In genomic region chr4:9868-10545, GRCh38 we compare ENCODE assay signal across 8 cellular contexts. TPM values are rescaled to one million over a fixed set of nuclear protein-coding genes. Genes with fewer than 3 reads are reported as not detected.
A peak's percentile ranks its signal among the peaks of the same experiment; 100 is the strongest.
DNase-seq lines count a peak whose midpoint lies in the region; ATAC-seq, FAIRE-seq and TF ChIP-seq lines count a peak whose summit lies in the region.
"Not testable (repeated sequence)": the region's sequence is repeated elsewhere in the genome, so short reads cannot be mapped to it uniquely, and the experiment has no call there.

No MANE protein-coding gene starts in this region.

- not testable (repeated sequence) for H3K27ac ChIP-seq in GM23338 (ENCODE audit: low read depth); H1 (ENCODE audit: low read depth, low read length); neuronal stem cell (replicated peaks; ENCODE audit: low read length); upper lobe of right lung

- not testable (repeated sequence) for H3K56ac ChIP-seq in H1 (replicated peaks; ENCODE audit: insufficient read length, low read depth, low read length)

- not testable (repeated sequence) for H3F3A ChIP-seq in GM23338 (replicated peaks; ENCODE audit: low read depth)

- ATAC-seq in GM23338, result not testable (repeated sequence)
- ATAC-seq in left lobe of liver (peak; percentile 38), upper lobe of right lung (peak; percentile 56)

- not testable (repeated sequence) for H3K27me3 ChIP-seq in GM23338 (ENCODE audit: insufficient read depth); H1 (replicated peaks in 1 of 4; ENCODE audit: control insufficient read depth in 3 of 4, extremely low read depth in 1 of 4, insufficient read depth in 3 of 4, low read length in 3 of 4); neuronal stem cell (ENCODE audit: control insufficient read depth in 3 of 3, insufficient read depth in 3 of 3, low read depth in 1 of 3, low read length in 3 of 3); upper lobe of right lung

- WGBS in H1 (ENCODE audit: extremely low coverage in 1 of 2, insufficient coverage in 1 of 2, insufficient read length in 1 of 2, insufficient replicate concordance in 2 of 2, low coverage in 1 of 2, low lambda C conversion rate in 2 of 2, missing lambda C conversion rate in 1 of 2), 2 experiments, result 70 to 100% methylated on average over 1 to 5 of the region's 33 CpGs
- WGBS in neuronal stem cell (ENCODE audit: extremely low coverage in 2 of 2, insufficient read length in 2 of 2, insufficient replicate concordance in 1 of 2), 2 donors, result 100% methylated on average over 1 of the region's 33 CpGs; no CpG with 5 or more reads in 1 of the 2 donors

- not testable (repeated sequence) for H2BK120ac ChIP-seq in H1 (replicated peaks; ENCODE audit: low read depth, low read length); neuronal stem cell (ENCODE audit: low read depth, low read length)

- H3K27ac Mint-ChIP-seq in GM23338, result not testable (repeated sequence)

- H2AFZ ChIP-seq in GM23338; H1 (ENCODE audit: low read length); neuronal stem cell (ENCODE audit: low read length): not testable (repeated sequence)

- H3K79me1 ChIP-seq in H1 (ENCODE audit: low read depth, low read length); neuronal stem cell (ENCODE audit: low read depth, low read length): not testable (repeated sequence)

- H4K91ac ChIP-seq in H1 (replicated peaks; ENCODE audit: insufficient read length, low read length); neuronal stem cell (ENCODE audit: low read depth, low read length, poor library complexity): not testable (repeated sequence)

- H3K36me3 ChIP-seq in GM23338 (ENCODE audit: insufficient read depth); H1 (ENCODE audit: control insufficient read depth in 2 of 4, insufficient read depth in 4 of 4, low read length in 3 of 4); neuronal stem cell (replicated peaks in 1 of 2; ENCODE audit: control insufficient read depth in 2 of 2, insufficient read depth in 2 of 2, low read length in 2 of 2); upper lobe of right lung: not testable (repeated sequence)

- TF ChIP-seq RAD21 in H1 (IDR thresholded peaks at IDR 0.05 in 1 of 2, conservative IDR thresholded peaks at IDR 0.05 in 1 of 2; ENCODE audit: low read depth in 2 of 2, low read length in 2 of 2), result not testable (repeated sequence)

- not testable (repeated sequence) for H3K23ac ChIP-seq in H1 (ENCODE audit: insufficient read length); neuronal stem cell (ENCODE audit: low read depth, low read length, poor library complexity)

- peaks cover 15% of the 10 kb centered on the region; the same call in 2 of the 3 replicates for H3K9me3 Mint-ChIP-seq in GM23338

- TF ChIP-seq CTCF in GM23338 (conservative IDR thresholded peaks at IDR 0.05; ENCODE audit: low read depth in 2 of 2); H1 (IDR thresholded peaks at IDR 0.05; ENCODE audit: control extremely low read depth in 1 of 3, insufficient read depth in 1 of 3, low read depth in 1 of 3, low read length in 3 of 3); fibroblast of villous mesenchyme (IDR thresholded peaks at IDR 0.05; ENCODE audit: insufficient read depth, low read depth, low read length); upper lobe of right lung (IDR thresholded peaks at IDR 0.05): not testable (repeated sequence)

- not testable (repeated sequence) for H2BK12ac ChIP-seq in H1 (ENCODE audit: low read depth, low read length); neuronal stem cell (ENCODE audit: low read length)

- peaks cover 2 to 25% of the 10 kb centered on the region in 2 experiments; a peak in 2 of 4 replicates for H3K9me3 ChIP-seq in H1 (ENCODE audit: insufficient read depth in 2 of 2, low read depth in 1 of 2, low read length in 1 of 2)
- H3K9me3 ChIP-seq in neuronal stem cell (replicated peaks in 1 of 2; ENCODE audit: control insufficient read depth in 2 of 2, insufficient read depth in 1 of 2, low read depth in 1 of 2, low read length in 2 of 2); upper lobe of right lung: not testable (repeated sequence)

- POLR2A ChIA-PET in H1 (lab: Charles Lee; ENCODE audit: partially characterized antibody), result not testable (repeated sequence)

- not testable (repeated sequence) for H4K8ac ChIP-seq in H1 (ENCODE audit: extremely low read depth, insufficient read depth, low read length); neuronal stem cell (ENCODE audit: low read depth, low read length)

- H2BK5ac ChIP-seq in H1 (ENCODE audit: low read depth, low read length); neuronal stem cell (ENCODE audit: low read length): not testable (repeated sequence)

- not testable (repeated sequence) for H3K4me1 ChIP-seq in GM23338 (ENCODE audit: insufficient read depth); H1 (replicated peaks in 1 of 4; ENCODE audit: control insufficient read depth in 3 of 4, insufficient read depth in 4 of 4, low read length in 3 of 4); neuronal stem cell (ENCODE audit: control insufficient read depth in 2 of 2, insufficient read depth in 1 of 2, low read depth in 1 of 2, low read length in 2 of 2); upper lobe of right lung

- H3K4me2 ChIP-seq in GM23338; H1 (ENCODE audit: insufficient read depth in 1 of 2, low read depth in 2 of 2, low read length in 2 of 2): not testable (repeated sequence)
- H3K4me2 ChIP-seq in neuronal stem cell (ENCODE audit: insufficient read depth, low read length, poor library complexity, severe bottlenecking), result peak overlapping the region; percentile 23

- H2BK15ac ChIP-seq in H1 (ENCODE audit: low read length); neuronal stem cell (ENCODE audit: low read length): not testable (repeated sequence)

- not testable (repeated sequence) for H2BK20ac ChIP-seq in H1 (ENCODE audit: low read length)

- H3K79me2 ChIP-seq in GM23338 (replicated peaks; ENCODE audit: insufficient read depth); H1 (ENCODE audit: control insufficient read depth in 1 of 2, insufficient read depth in 2 of 2, low read length in 2 of 2): not testable (repeated sequence)

- not testable (repeated sequence) for H4K5ac ChIP-seq in H1 (ENCODE audit: insufficient read length, low read depth, low read length)

- not testable (repeated sequence) for H3K4me3 ChIP-seq in GM23338; H1 (ENCODE audit: extremely low read depth in 1 of 4, insufficient read depth in 2 of 4, low read depth in 3 of 4, low read length in 4 of 4); neuronal stem cell (ENCODE audit: low read length in 2 of 2); upper lobe of right lung
- H3K4me3 ChIP-seq in fibroblast of villous mesenchyme (ENCODE audit: low read depth, low read length), result peak overlapping the region; percentile 39

- not testable (repeated sequence) for H4K20me1 ChIP-seq in GM23338 (replicated peaks; ENCODE audit: insufficient read depth); H1 (replicated peaks in 1 of 2; ENCODE audit: control insufficient read depth in 1 of 2, insufficient read depth in 2 of 2, low read length in 2 of 2)

- not testable (repeated sequence) for H2AK5ac ChIP-seq in H1 (ENCODE audit: low read depth, low read length); neuronal stem cell (ENCODE audit: low read depth, low read length)

- H3K36me3 Mint-ChIP-seq in GM23338 (ENCODE audit: low read depth), result not testable (repeated sequence)

- H3K4me3 Mint-ChIP-seq in GM23338, result not testable (repeated sequence)

- CTCF ChIA-PET in H1 (lab: Charles Lee; ENCODE audit: partially characterized antibody), result not testable (repeated sequence)

- H3K23me2 ChIP-seq in H1 (ENCODE audit: low read depth, low read length), result not testable (repeated sequence)

- TF ChIP-seq POLR2A in H1 (IDR thresholded peaks at IDR 0.05; ENCODE audit: control extremely low read depth in 1 of 2, low read depth in 2 of 2, low read length in 2 of 2), result not testable (repeated sequence)

- not testable (repeated sequence) for H3K4me1 Mint-ChIP-seq in GM23338

- not testable (repeated sequence) for TF ChIP-seq EP300 in H1 (IDR thresholded peaks at IDR 0.05; ENCODE audit: borderline replicate concordance in 1 of 2, low read depth in 2 of 2, low read length in 2 of 2)

- not testable (repeated sequence) for H3K18ac ChIP-seq in H1 (ENCODE audit: extremely low read depth, low read length); neuronal stem cell (ENCODE audit: low read length)

- not testable (repeated sequence) for FAIRE-seq in H1 (lab: Jason Lieb, UNC)

- H3K9me2 ChIP-seq in GM23338 (ENCODE audit: insufficient read depth), result not testable (repeated sequence)

- intact Hi-C loops in upper lobe of right lung (cut with DNase I), result not testable (repeated sequence)

- H3K4ac ChIP-seq in H1 (replicated peaks; ENCODE audit: insufficient read length, low read depth, low read length); neuronal stem cell (ENCODE audit: low read length): not testable (repeated sequence)

- H3K9ac ChIP-seq in H1 (replicated peaks in 1 of 4; ENCODE audit: extremely low read depth in 1 of 4, low read depth in 3 of 4, low read length in 3 of 4); neuronal stem cell (ENCODE audit: low read depth, low read length, poor library complexity): not testable (repeated sequence)

- H3K14ac ChIP-seq in H1 (ENCODE audit: insufficient read length); neuronal stem cell (ENCODE audit: low read length): not testable (repeated sequence)

- DNase-seq in GM23338 (ENCODE audit: low spot score) (peak; percentile 2), RPMI8226 (peak; percentile 15), astrocyte of the hippocampus (ENCODE audit: low read depth, low spot score) (peak; percentile 12), fibroblast of villous mesenchyme (ENCODE audit: low read depth) (peak; percentile 50), neuronal stem cell (ENCODE audit: low spot score) (peak; percentile 21), upper lobe of right lung (peak; percentile 62)
- not testable (repeated sequence) for DNase-seq in H1 (ENCODE audit: low read depth in 1 of 2, low spot score in 2 of 2); left lobe of liver (ENCODE audit: low spot score)

- H3K27me3 Mint-ChIP-seq in GM23338 (ENCODE audit: insufficient read depth, low read depth, poor library complexity), result not testable (repeated sequence)

RNA-seq across cellular contexts. Expression of gene ZNF595, which starts 43.1 kb away (rescaled TPM):
- total RNA-seq in GM23338 (2014; rRNA removed; shearing (Covaris generic)), result 31.7 and 32.2 TPM in 2 replicates
- polyA plus RNA-seq in GM23338 (2016; fragmentation: Nextera tagmentation; extraction: Ambion mirVana) (15.6 and 23.2 TPM in 2 replicates), H1 (2011; rRNA removed) (2.4 and 3.3 TPM in 2 replicates)
- 20.3 and 22.5 TPM in 2 replicates for total RNA-seq in H1 (2021; fragmentation: NEBNext Ultra II Directional; extraction: Animal tissue kit (Norgen Biotek cat#: 25700))
- 4.7 TPM for polyA plus RNA-seq in H1 (2011; cell fraction: cytosol; rRNA removed)
- polyA plus RNA-seq in H1 (2011; cell fraction: nucleus; rRNA removed), result 7.9 TPM
- polyA plus RNA-seq in H1 (2012, experiment 1 of 2), result 4.9 to 10.4 TPM (median 6.1 TPM) in 4 replicates
- 0.59 TPM for polyA plus RNA-seq in H1 (2012, experiment 2 of 2)
- polyA plus RNA-seq in H1 (2013, experiment 1 of 2), result 16.8 TPM
- 15.9 TPM for polyA plus RNA-seq in H1 (2013, experiment 2 of 2)
- 20.1 and 21.2 TPM in 2 replicates for polyA minus RNA-seq in H1 (2011; rRNA and poly(A)+ RNA removed)
- 21.9 TPM for polyA minus RNA-seq in H1 (2011; cell fraction: cytosol; rRNA and poly(A)+ RNA removed)
- 58.8 TPM for polyA minus RNA-seq in H1 (2011; cell fraction: nucleus; rRNA and poly(A)+ RNA removed)
- total RNA-seq in fibroblast of villous mesenchyme (17.7 and 23.8 TPM in 2 replicates), left lobe of liver (5.4 TPM), upper lobe of right lung (16.1 TPM)
- polyA plus RNA-seq in neuronal stem cell (2013, experiment 1 of 2), result 13.7 TPM
- 14.6 TPM for polyA plus RNA-seq in neuronal stem cell (2013, experiment 2 of 2)
